In the genomic region with DNA sequence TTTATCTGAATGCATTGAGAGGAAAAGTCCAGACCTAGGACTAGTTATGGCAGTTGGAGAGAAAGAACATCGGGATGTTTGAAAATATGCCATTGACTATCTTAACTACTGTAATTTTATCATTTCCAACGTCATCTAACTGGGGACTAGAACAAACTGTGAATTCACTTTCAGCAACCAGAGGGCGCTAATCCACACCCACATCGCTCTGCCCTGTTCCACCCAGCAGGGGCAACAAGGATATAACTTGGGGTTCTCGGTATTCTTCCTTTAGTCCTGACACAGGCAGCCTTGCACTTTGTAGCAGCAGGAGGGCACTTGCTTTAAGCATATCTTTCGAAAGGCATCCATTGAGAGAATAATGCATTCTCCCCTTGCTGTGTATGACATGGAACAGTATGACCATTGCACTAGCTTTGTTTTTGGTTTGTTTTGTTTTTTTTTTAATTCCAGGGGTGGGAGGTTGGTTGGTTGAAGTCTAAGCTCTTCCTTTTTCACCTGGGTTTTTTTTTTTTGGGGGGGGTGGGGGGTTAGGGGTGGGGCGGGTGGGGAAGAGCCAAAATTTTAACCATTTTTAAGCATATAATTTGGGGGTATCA, we compare ENCODE assay signal across 9 cellular contexts. TPM values are rescaled to one million over a fixed set of nuclear protein-coding genes. Genes with fewer than 3 reads are reported as not detected.
DNase-seq lines count a peak whose midpoint lies in the region; ATAC-seq, FAIRE-seq and TF ChIP-seq lines count a peak whose summit lies in the region.
"Had no signal": no experiment of that assay in that cellular context is flagged by ENCODE, and none has a peak within 500 bp of the region (broad histone marks: within the 10 kb centered on the region; RNA-seq: fewer than 3 reads in every experiment).

No MANE protein-coding gene starts in this region.

- FAIRE-seq in HepG2 (lab: Jason Lieb, UNC), result peak; percentile 70

- H3K4me3 ChIP-seq in HepG2 (replicated peaks in 1 of 3; ENCODE audit: insufficient read depth in 1 of 3, low read depth in 2 of 3, low read length in 3 of 3), result no peak overlapping the region
- H3K4me3 ChIP-seq: BLaER1 had no signal

- H3K9me3 ChIP-seq in HepG2 (ENCODE audit: low read length), result no peaks in the 10 kb centered on the region
- H3K9me3 ChIP-seq: BLaER1 had no signal

- peak; percentile 90 for TF ChIP-seq CTCF in HepG2 (CRISPR knock-in tag; IDR thresholded peaks at IDR 0.05)

- H4K20me1 ChIP-seq in HepG2 (ENCODE audit: insufficient read depth, low read length), result no peaks in the 10 kb centered on the region

- CTCF ChIA-PET in HepG2 (lab: Yijun Ruan, JAX; ENCODE audit: low intra/inter-chr PET ratio, low total read pairs), result interaction anchor here (0.7 to 2.8 kb wide), 9 partner anchors 20 to 277 kb away, joined by 3 to 38 read pairs (median 5); no protein-coding TSS in a partner anchor

- ATAC-seq in HG02981 (IDR thresholded peaks at IDR 0.05; ENCODE audit: unreplicated experiment) (peak; percentile 81), HepG2 (peak; percentile 89)

- no peaks in the 10 kb centered on the region for H3K4me1 ChIP-seq in HepG2 (ENCODE audit: insufficient read depth, low read length)

- no TSS peak for BruUV-seq in HepG2 (replicated peaks; lab: Mats Ljungman, UMichigan)

- TF ChIP-seq EP300 in HepG2 (IDR thresholded peaks at IDR 0.05; ENCODE audit: low read depth in 2 of 2, low read length in 2 of 2) (no peak), HepG2 (CRISPR knock-in tag; IDR thresholded peaks at IDR 0.05; ENCODE audit: borderline replicate concordance) (no peak)

- DNase-seq in NCI-H1436 (lab: John Stamatoyannopoulos, UW) (peak; percentile 67), NCI-H1436 treated with DMSO at 0.1 percent for 48 hours (lab: John Stamatoyannopoulos, UW) (no peak), NCI-H345 treated with DMSO at 0.1 percent for 48 hours (lab: John Stamatoyannopoulos, UW; ENCODE audit: unreplicated experiment) (peak; percentile 5), cerebellar cortex (ENCODE audit: low spot score) (peak; percentile 67), HepG2 (ENCODE audit: low spot score) (peak; percentile 78)
- peak; percentile 49 for DNase-seq in activated CD4-positive, CD25-positive, alpha-beta regulatory T cell treated with anti-CD3 and anti-CD28 coated beads, Interleukin-2, amount 50 U/mL, for 16 hours (ENCODE audit: low read depth, low spot score)
- DNase-seq in stimulated activated CD8-positive, alpha-beta memory T cell treated with anti-CD3 and anti-CD28 coated beads, Interleukin-15, amount 100 ng/mL, for 1 hour (ENCODE audit: low read depth), result peak; percentile 35

- no peak overlapping the region for H3K9ac ChIP-seq in HepG2 (ENCODE audit: insufficient read depth, low read depth, low read length)
- H3K9ac ChIP-seq: BLaER1 had no signal

- in situ Hi-C loops in HepG2 (cut with HindIII; ENCODE audit: extremely low pct_ligation_motif_present, low pct_unique_long_range_greater_than_20kb), result no loop called here

- no peak overlapping the region for H3K27ac ChIP-seq in HepG2 (ENCODE audit: extremely low read length, insufficient read depth, low read length)
- H3K27ac ChIP-seq: BLaER1 had no signal

- no peak overlapping the region for H3K4me2 ChIP-seq in HepG2 (ENCODE audit: low read depth, low read length)
- H3K4me2 ChIP-seq: BLaER1 had no signal

- H3K36me3 ChIP-seq in HepG2 (replicated peaks in 1 of 2; ENCODE audit: control insufficient read depth in 1 of 2, insufficient read depth in 2 of 2, low read length in 2 of 2), result peaks cover 8 to 52% of the 10 kb centered on the region in 2 experiments

- intact Hi-C loops in HepG2 (cut with micrococcal nuclease; ENCODE audit: unreplicated experiment), result loop anchor here (1.0 to 2.0 kb wide), 4 partner anchors 82 to 269 kb away; no protein-coding TSS in a partner anchor

- H3K79me2 ChIP-seq in HepG2 (ENCODE audit: insufficient read depth, low read length), result peaks cover 6% of the 10 kb centered on the region

- TF ChIP-seq POLR2A in HepG2 (IDR thresholded peaks at IDR 0.05; ENCODE audit: insufficient read depth in 1 of 2, low read depth in 2 of 2, low read length in 2 of 2), result peak in 1 of 2 experiments; percentile 35; a peak in 1 of 4 replicates

- no peak overlapping the region for H2AFZ ChIP-seq in HepG2 (ENCODE audit: low read length)

- WGBS in HepG2 (ENCODE audit: low lambda C conversion rate), result 38% methylated on average over 7 of the region's 7 CpGs

- TF ChIP-seq RAD21 in HepG2 (CRISPR knock-in tag; IDR thresholded peaks at IDR 0.05), result peak; percentile 90

- POLR2A ChIA-PET in HepG2 (lab: Yijun Ruan, JAX), result interaction anchor here (0.7 to 2.8 kb wide), 6 partner anchors 12 to 277 kb away, joined by 3 to 9 read pairs (median 4); no protein-coding TSS in a partner anchor

- H3K27me3 ChIP-seq in HepG2 (ENCODE audit: control insufficient read depth in 1 of 2, insufficient read depth in 2 of 2, low read length in 2 of 2), result no peaks in the 10 kb centered on the region
- H3K27me3 ChIP-seq: BLaER1 had no signal

TF ChIP-seq in HepG2, 621 proteins besides CTCF, POLR2A, EP300 and RAD21 (continues in another document):
- TF ChIP-seq, protein P1, sequence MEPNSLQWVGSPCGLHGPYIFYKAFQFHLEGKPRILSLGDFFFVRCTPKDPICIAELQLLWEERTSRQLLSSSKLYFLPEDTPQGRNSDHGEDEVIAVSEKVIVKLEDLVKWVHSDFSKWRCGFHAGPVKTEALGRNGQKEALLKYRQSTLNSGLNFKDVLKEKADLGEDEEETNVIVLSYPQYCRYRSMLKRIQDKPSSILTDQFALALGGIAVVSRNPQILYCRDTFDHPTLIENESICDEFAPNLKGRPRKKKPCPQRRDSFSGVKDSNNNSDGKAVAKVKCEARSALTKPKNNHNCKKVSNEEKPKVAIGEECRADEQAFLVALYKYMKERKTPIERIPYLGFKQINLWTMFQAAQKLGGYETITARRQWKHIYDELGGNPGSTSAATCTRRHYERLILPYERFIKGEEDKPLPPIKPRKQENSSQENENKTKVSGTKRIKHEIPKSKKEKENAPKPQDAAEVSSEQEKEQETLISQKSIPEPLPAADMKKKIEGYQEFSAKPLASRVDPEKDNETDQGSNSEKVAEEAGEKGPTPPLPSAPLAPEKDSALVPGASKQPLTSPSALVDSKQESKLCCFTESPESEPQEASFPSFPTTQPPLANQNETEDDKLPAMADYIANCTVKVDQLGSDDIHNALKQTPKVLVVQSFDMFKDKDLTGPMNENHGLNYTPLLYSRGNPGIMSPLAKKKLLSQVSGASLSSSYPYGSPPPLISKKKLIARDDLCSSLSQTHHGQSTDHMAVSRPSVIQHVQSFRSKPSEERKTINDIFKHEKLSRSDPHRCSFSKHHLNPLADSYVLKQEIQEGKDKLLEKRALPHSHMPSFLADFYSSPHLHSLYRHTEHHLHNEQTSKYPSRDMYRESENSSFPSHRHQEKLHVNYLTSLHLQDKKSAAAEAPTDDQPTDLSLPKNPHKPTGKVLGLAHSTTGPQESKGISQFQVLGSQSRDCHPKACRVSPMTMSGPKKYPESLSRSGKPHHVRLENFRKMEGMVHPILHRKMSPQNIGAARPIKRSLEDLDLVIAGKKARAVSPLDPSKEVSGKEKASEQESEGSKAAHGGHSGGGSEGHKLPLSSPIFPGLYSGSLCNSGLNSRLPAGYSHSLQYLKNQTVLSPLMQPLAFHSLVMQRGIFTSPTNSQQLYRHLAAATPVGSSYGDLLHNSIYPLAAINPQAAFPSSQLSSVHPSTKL (CRISPR knock-in tag; IDR thresholded peaks at IDR 0.05), result peak; percentile 39
- TF ChIP-seq FOXJ3 (CRISPR knock-in tag; IDR thresholded peaks at IDR 0.05; ENCODE audit: borderline replicate concordance), result 0 out of 2 replicates have a peak, but pooled peaks have one; percentile 50
- TF ChIP-seq, protein P2, sequence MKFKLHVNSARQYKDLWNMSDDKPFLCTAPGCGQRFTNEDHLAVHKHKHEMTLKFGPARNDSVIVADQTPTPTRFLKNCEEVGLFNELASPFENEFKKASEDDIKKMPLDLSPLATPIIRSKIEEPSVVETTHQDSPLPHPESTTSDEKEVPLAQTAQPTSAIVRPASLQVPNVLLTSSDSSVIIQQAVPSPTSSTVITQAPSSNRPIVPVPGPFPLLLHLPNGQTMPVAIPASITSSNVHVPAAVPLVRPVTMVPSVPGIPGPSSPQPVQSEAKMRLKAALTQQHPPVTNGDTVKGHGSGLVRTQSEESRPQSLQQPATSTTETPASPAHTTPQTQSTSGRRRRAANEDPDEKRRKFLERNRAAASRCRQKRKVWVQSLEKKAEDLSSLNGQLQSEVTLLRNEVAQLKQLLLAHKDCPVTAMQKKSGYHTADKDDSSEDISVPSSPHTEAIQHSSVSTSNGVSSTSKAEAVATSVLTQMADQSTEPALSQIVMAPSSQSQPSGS (CRISPR knock-in tag; IDR thresholded peaks at IDR 0.05), result peak; percentile 26; the same call in 1 of the 2 replicates
- no peak for TF ChIP-seq KDM1A (CRISPR knock-in tag; IDR thresholded peaks at IDR 0.05)
- TF ChIP-seq ZNF780A (CRISPR knock-in tag; IDR thresholded peaks at IDR 0.05), result no peak

RNA-seq across cellular contexts. Expression of gene SIAH1, which starts 31.5 kb away (rescaled TPM):
- total RNA-seq in HepG2 (2016; rRNA removed; fragmentation: Illumina TruSeq; extraction: Trizol), result 27.9 and 28.6 TPM in 2 replicates
- 12.9 and 14.7 TPM in 2 replicates for total RNA-seq in HepG2 (2016; cell fraction: cytosol; rRNA removed; fragmentation: Illumina TruSeq; extraction: Trizol; ENCODE audit: low read depth)
- total RNA-seq in HepG2 (2016; cell fraction: insoluble cytoplasmic fraction; rRNA removed; fragmentation: Illumina TruSeq; extraction: Trizol), result 27.3 TPM in 2 replicates
- 34.8 and 35.5 TPM in 2 replicates for total RNA-seq in HepG2 (2016; cell fraction: membrane; rRNA removed; fragmentation: Illumina TruSeq; extraction: Trizol)
- total RNA-seq in HepG2 (2016; cell fraction: nucleus; rRNA removed; fragmentation: Illumina TruSeq; extraction: Trizol), result 31.3 and 31.4 TPM in 2 replicates
- polyA plus RNA-seq in HepG2 (2011; rRNA removed), result 15.4 and 16.0 TPM in 2 replicates
- polyA plus RNA-seq in HepG2 (2011; cell fraction: cytosol; rRNA removed), result 12.9 and 14.9 TPM in 2 replicates
- polyA plus RNA-seq in HepG2 (2011; cell fraction: nucleus; rRNA removed), result 15.0 and 21.0 TPM in 2 replicates
- polyA plus RNA-seq in HepG2 (2012), result 22.2 and 25.1 TPM in 2 replicates
- 7.5 TPM in 2 replicates for polyA plus RNA-seq in HepG2 (2016; cell fraction: cytosol; fragmentation: Illumina TruSeq; extraction: Trizol; ENCODE audit: low read depth)
- 29.2 and 30.6 TPM in 2 replicates for polyA plus RNA-seq in HepG2 (2016; cell fraction: insoluble cytoplasmic fraction; fragmentation: Illumina TruSeq; extraction: Trizol; ENCODE audit: low read depth)
- polyA plus RNA-seq in HepG2 (2016; cell fraction: membrane; fragmentation: Illumina TruSeq; extraction: Trizol; ENCODE audit: low read depth), result 18.6 and 19.2 TPM in 2 replicates
- polyA plus RNA-seq in HepG2 (2016; cell fraction: nucleus; fragmentation: Illumina TruSeq; extraction: Trizol; ENCODE audit: insufficient read depth, low read depth), result 36.1 and 41.1 TPM in 2 replicates
- 34.2 and 46.5 TPM in 2 replicates for polyA minus RNA-seq in HepG2 (2011; rRNA and poly(A)+ RNA removed; ENCODE audit: low replicate concordance)
- polyA minus RNA-seq in HepG2 (2011; cell fraction: cytosol; rRNA and poly(A)+ RNA removed), result 16.2 and 16.6 TPM in 2 replicates
- 47.6 and 57.8 TPM in 2 replicates for polyA minus RNA-seq in HepG2 (2011; cell fraction: nucleus; rRNA and poly(A)+ RNA removed)
